Comparison of ENCODE assay signal across 23 cellular contexts in genomic region chr11:115674831-115675230, GRCh38.
"Had no signal": no experiment of that assay in that cellular context is flagged by ENCODE, and none has a peak within 500 bp of the region (broad histone marks: within the 10 kb centered on the region; RNA-seq: fewer than 3 reads in every experiment).

No MANE protein-coding gene starts in this region.

- H3K27ac ChIP-seq: SK-N-MC, VCaP had no signal

- DNase-seq: activated CD4-positive, alpha-beta memory T cell treated with anti-CD3 and anti-CD28 coated beads for 36 hours; activated CD4-positive, alpha-beta T cell treated with anti-CD3 and anti-CD28 coated beads, Interleukin-2, amount 10 ng/mL, durations not matched to agents 7 days and 5 days; activated CD4-positive, CD25-positive, alpha-beta regulatory T cell; activated CD8-positive, alpha-beta memory T cell treated with anti-CD3 and anti-CD28 coated beads for 24 hours; activated effector memory CD4-positive, alpha-beta T cell treated with anti-CD3 and anti-CD28 coated beads, Interleukin-2, amount 50 U/mL, for 16 hours; activated naive CD4-positive, alpha-beta T cell treated with anti-CD3 and anti-CD28 coated beads for 36 hours; activated T-cell treated with anti-CD3 and anti-CD28 coated beads, Interleukin-2, amount 50 U/mL, for 4 hours; cerebellar nuclear complex; NCI-H1092; NCI-H1930; NCI-H2171; NCI-H226; NCI-H526; NK-92 treated with Interleukin-12 subunit alpha and Interleukin-12 subunit beta, amount 100 ng/mL, for 24 hours; OCI-M1; RPMI8226; T-cell; T-helper 2 cell; T1000 had no signal

- H3K27me3 Mint-ChIP-seq: activated CD4-positive, alpha-beta T cell treated with anti-CD3 and anti-CD28 coated beads, Interleukin-2, amount 10 ng/mL, durations not matched to agents 7 days and 5 days; activated naive CD8-positive, alpha-beta T cell; T-cell had no signal

- H3K4me3 Mint-ChIP-seq: activated CD4-positive, alpha-beta memory T cell treated with anti-CD3 and anti-CD28 coated beads for 36 hours; activated CD4-positive, alpha-beta T cell treated with anti-CD3 and anti-CD28 coated beads, Interleukin-2, amount 10 ng/mL, durations not matched to agents 7 days and 5 days; activated naive CD4-positive, alpha-beta T cell treated with anti-CD3 and anti-CD28 coated beads for 36 hours; activated naive CD8-positive, alpha-beta T cell; activated T-cell treated with anti-CD3 and anti-CD28 coated beads, Interleukin-2, amount 50 U/mL, for 4 hours; T-cell had no signal

- H3K36me3 Mint-ChIP-seq: activated CD4-positive, alpha-beta memory T cell treated with anti-CD3 and anti-CD28 coated beads for 36 hours; activated naive CD8-positive, alpha-beta T cell; T-cell had no signal

- H3K27ac Mint-ChIP-seq: activated CD4-positive, alpha-beta memory T cell treated with anti-CD3 and anti-CD28 coated beads for 36 hours; activated CD4-positive, alpha-beta T cell treated with anti-CD3 and anti-CD28 coated beads, Interleukin-2, amount 10 ng/mL, durations not matched to agents 7 days and 5 days; activated naive CD4-positive, alpha-beta T cell treated with anti-CD3 and anti-CD28 coated beads for 36 hours; activated naive CD8-positive, alpha-beta T cell; T-cell had no signal

- FAIRE-seq: TTC549 had no signal

- H3K4me3 ChIP-seq: SK-N-MC had no signal

- H3K4me1 Mint-ChIP-seq: activated CD4-positive, alpha-beta T cell treated with anti-CD3 and anti-CD28 coated beads, Interleukin-2, amount 10 ng/mL, durations not matched to agents 7 days and 5 days; T-cell had no signal

- H3K9me3 Mint-ChIP-seq: activated CD4-positive, alpha-beta memory T cell treated with anti-CD3 and anti-CD28 coated beads for 36 hours; activated CD4-positive, alpha-beta T cell treated with anti-CD3 and anti-CD28 coated beads, Interleukin-2, amount 10 ng/mL, durations not matched to agents 7 days and 5 days; activated naive CD4-positive, alpha-beta T cell treated with anti-CD3 and anti-CD28 coated beads for 36 hours; activated T-cell treated with anti-CD3 and anti-CD28 coated beads, Interleukin-2, amount 50 U/mL, for 4 hours; T-cell had no signal
